Comparison of ENCODE assay signal across 9 cellular contexts in genomic region chr1:207753611-207754010, GRCh38. TPM values are rescaled to one million over a fixed set of nuclear protein-coding genes. Genes with fewer than 3 reads are reported as not detected.
DNase-seq lines count a peak whose midpoint lies in the region; ATAC-seq and TF ChIP-seq lines count a peak whose summit lies in the region.
"Had no signal": no experiment of that assay in that cellular context is flagged by ENCODE, and none has a peak within 500 bp of the region (broad histone marks: within the 10 kb centered on the region; RNA-seq: fewer than 3 reads in every experiment).

No MANE protein-coding gene starts in this region.

- no peaks in the 10 kb centered on the region for H3K9me2 ChIP-seq in GM23248 (ENCODE audit: insufficient read depth)

- no peaks in the 10 kb centered on the region for H3K27me3 ChIP-seq in GM23248 (replicated peaks; ENCODE audit: insufficient read depth)
- H3K27me3 ChIP-seq in Panc1 (ENCODE audit: control insufficient read depth, insufficient read depth, low read length): no peaks in the 10 kb centered on the region
- no peaks in the 10 kb centered on the region for H3K27me3 ChIP-seq in esophagus squamous epithelium
- no peaks in the 10 kb centered on the region for H3K27me3 ChIP-seq in prostate gland (replicated peaks; ENCODE audit: insufficient read depth)
- no peaks in the 10 kb centered on the region for H3K27me3 ChIP-seq in H7 (ENCODE audit: control insufficient read depth, insufficient read depth, low read length)
- H3K27me3 ChIP-seq: SJSA1 had no signal

- peak overlapping the region; percentile 95 for H3K4me3 ChIP-seq in GM23248
- peak overlapping the region; percentile 90 to 98 for H3K4me3 ChIP-seq in Panc1 (ENCODE audit: low read depth in 2 of 2, low read length in 2 of 2)
- H3K4me3 ChIP-seq in esophagus squamous epithelium: peak overlapping the region; percentile 69 to 79 (median 73)
- peak overlapping the region; percentile 73 to 95 for H3K4me3 ChIP-seq in prostate gland
- no peak overlapping the region for H3K4me3 ChIP-seq in H7 (ENCODE audit: insufficient read depth, low read depth, low read length)

- peaks cover 22% of the 10 kb centered on the region for H3K4me1 ChIP-seq in GM23248 (ENCODE audit: insufficient read depth)
- H3K4me1 ChIP-seq in Panc1 (ENCODE audit: control insufficient read depth, insufficient read depth, low read length): peaks cover 20% of the 10 kb centered on the region
- H3K4me1 ChIP-seq in esophagus squamous epithelium: peaks cover 20 to 76% (median 45%) of the 10 kb centered on the region in 3 donors
- peaks cover 3% of the 10 kb centered on the region for H3K4me1 ChIP-seq in prostate gland (replicated peaks)

- H2AFZ ChIP-seq in GM23248: no peak overlapping the region

- ATAC-seq in Panc1 (no peak), GM18873 (IDR thresholded peaks at IDR 0.05; ENCODE audit: low FRiP score, unreplicated experiment) (no peak)

- no peak overlapping the region for H3K9ac ChIP-seq in GM23248

- H3F3A ChIP-seq in GM23248 (ENCODE audit: insufficient read depth): no peaks in the 10 kb centered on the region

- TF ChIP-seq CTCF in Panc1 (IDR thresholded peaks at IDR 0.05) (no peak), esophagus squamous epithelium (IDR thresholded peaks at IDR 0.05) (no peak), prostate gland (IDR thresholded peaks at IDR 0.05) (no peak)

- intact Hi-C loops in Panc1 (cut with micrococcal nuclease; ENCODE audit: unreplicated experiment): no loop called here
- intact Hi-C loops in esophagus squamous epithelium (cut with DNase I): no loop called here
- intact Hi-C loops in prostate gland (cut with DNase I): loop anchor here (5.0 kb wide), 2 partner anchors 39 to 134 kb away; no protein-coding TSS in a partner anchor

- H3K27ac ChIP-seq in GM23248 (no peak overlapping the region), Panc1 (ENCODE audit: low read length) (no peak overlapping the region), esophagus squamous epithelium (peak overlapping the region in 3 of 4 donors; percentile 91 to 95 (median 95)), prostate gland (peak overlapping the region; percentile 95 to 97)
- H3K27ac ChIP-seq: SJSA1 had no signal

- POLR2A ChIA-PET in Panc1 (lab: Charles Lee): no interaction called here

- 0 out of 2 replicates have a peak, but pooled peaks cover 6% of the 10 kb centered on the region for H4K20me1 ChIP-seq in GM23248 (ENCODE audit: insufficient read depth)

- CTCF ChIA-PET in Panc1 (lab: Charles Lee): no interaction called here

- peak overlapping the region; percentile 89 for H3K4me2 ChIP-seq in GM23248 (ENCODE audit: unreplicated experiment)

- TF ChIP-seq POLR2A in esophagus squamous epithelium (IDR thresholded peaks at IDR 0.05) (no peak), prostate gland (IDR thresholded peaks at IDR 0.05) (no peak)

- 89 to 94% methylated on average over 7 of the region's 7 CpGs for WGBS in GM23248 (ENCODE audit: low coverage in 1 of 2, low lambda C conversion rate in 2 of 2, missing lambda C conversion rate in 2 of 2), 2 experiments
- WGBS in esophagus squamous epithelium, 2 donors: 55 to 65% methylated on average over 7 of the region's 7 CpGs
- WGBS in prostate gland: 54% methylated on average over 7 of the region's 7 CpGs

- no TSS peak for BruUV-seq in Panc1 (replicated peaks; lab: Mats Ljungman, UMichigan)

- in situ Hi-C loops in GM23248 (cut with MboI) (no loop called here), Panc1 (cut with HindIII; ENCODE audit: low pct_unique_long_range_greater_than_20kb, low sequenced_read_pairs) (no loop called here)

- no peaks in the 10 kb centered on the region for H3K9me3 ChIP-seq in GM23248 (ENCODE audit: low read depth)
- H3K9me3 ChIP-seq in Panc1 (ENCODE audit: control insufficient read depth, insufficient read depth, low read depth, low read length): no peaks in the 10 kb centered on the region
- no peaks in the 10 kb centered on the region for H3K9me3 ChIP-seq in esophagus squamous epithelium
- no peaks in the 10 kb centered on the region for H3K9me3 ChIP-seq in prostate gland
- H3K9me3 ChIP-seq: SJSA1 had no signal

- peaks cover 65% of the 10 kb centered on the region for H3K79me2 ChIP-seq in GM23248 (ENCODE audit: insufficient read depth)

- peaks cover 7% of the 10 kb centered on the region; the same call in 1 of the 2 replicates for H3K36me3 ChIP-seq in GM23248 (ENCODE audit: low read depth)
- H3K36me3 ChIP-seq in Panc1 (ENCODE audit: control insufficient read depth, insufficient read depth, low read length): peaks cover 8% of the 10 kb centered on the region
- peaks cover 0 to 18% (median 8%) of the 10 kb centered on the region in 3 donors for H3K36me3 ChIP-seq in esophagus squamous epithelium
- no peaks in the 10 kb centered on the region for H3K36me3 ChIP-seq in prostate gland
- H3K36me3 ChIP-seq in H7 (replicated peaks; ENCODE audit: control insufficient read depth, insufficient read depth, low read length): peaks cover 7% of the 10 kb centered on the region

- DNase-seq in GM23248 (no peak), Panc1 (ENCODE audit: low read depth, low spot score) (no peak), esophagus squamous epithelium (lab: John Stamatoyannopoulos, UW) (no peak), prostate gland (ENCODE audit: low spot score) (no peak), H7 (no peak), NCI-H1092 (lab: John Stamatoyannopoulos, UW) (no peak)
- no peak for DNase-seq in stimulated activated CD4-positive, alpha-beta T cell treated with anti-CD3 and anti-CD28 coated beads, Interleukin-12 subunit alpha, Interleukin-12 subunit beta, amount 100 ng/mL, for 4 hours

RNA-seq across cellular contexts. Expression of gene CD46, which starts 1.8 kb away (rescaled TPM):
- 49.2 and 54.3 TPM in 2 replicates for total RNA-seq in GM23248 (2014; rRNA removed; shearing (Covaris generic))
- 110 and 117 TPM in 2 replicates for polyA plus RNA-seq in GM23248 (2016; fragmentation: Nextera tagmentation; extraction: Ambion mirVana)
- total RNA-seq in Panc1 (2021; ENCODE audit: unreplicated experiment): 128 TPM
- polyA plus RNA-seq in Panc1 (2012; ENCODE audit: insufficient read length): 56.5 TPM
- total RNA-seq in esophagus squamous epithelium: 100 to 1,000 TPM; 131 to 191 (median 157) TPM
- total RNA-seq in prostate gland: 100 to 1,000 TPM; 173 to 327 TPM
- total RNA-seq in H7 (2014; rRNA removed; shearing (Covaris generic)): 80.9 and 173 TPM in 2 replicates

Comparison
In these comparisons a context has a peak if more than half of its experiments do, and no peak if none do; other contexts are left out.
1. H3K27ac ChIP-seq: peak in esophagus squamous epithelium (3 of 4) and prostate gland (2 of 2); none in GM23248 (single experiment) and Panc1 (single experiment).